Comparison of ENCODE assay signal across 19 cellular contexts in the genomic region with DNA sequence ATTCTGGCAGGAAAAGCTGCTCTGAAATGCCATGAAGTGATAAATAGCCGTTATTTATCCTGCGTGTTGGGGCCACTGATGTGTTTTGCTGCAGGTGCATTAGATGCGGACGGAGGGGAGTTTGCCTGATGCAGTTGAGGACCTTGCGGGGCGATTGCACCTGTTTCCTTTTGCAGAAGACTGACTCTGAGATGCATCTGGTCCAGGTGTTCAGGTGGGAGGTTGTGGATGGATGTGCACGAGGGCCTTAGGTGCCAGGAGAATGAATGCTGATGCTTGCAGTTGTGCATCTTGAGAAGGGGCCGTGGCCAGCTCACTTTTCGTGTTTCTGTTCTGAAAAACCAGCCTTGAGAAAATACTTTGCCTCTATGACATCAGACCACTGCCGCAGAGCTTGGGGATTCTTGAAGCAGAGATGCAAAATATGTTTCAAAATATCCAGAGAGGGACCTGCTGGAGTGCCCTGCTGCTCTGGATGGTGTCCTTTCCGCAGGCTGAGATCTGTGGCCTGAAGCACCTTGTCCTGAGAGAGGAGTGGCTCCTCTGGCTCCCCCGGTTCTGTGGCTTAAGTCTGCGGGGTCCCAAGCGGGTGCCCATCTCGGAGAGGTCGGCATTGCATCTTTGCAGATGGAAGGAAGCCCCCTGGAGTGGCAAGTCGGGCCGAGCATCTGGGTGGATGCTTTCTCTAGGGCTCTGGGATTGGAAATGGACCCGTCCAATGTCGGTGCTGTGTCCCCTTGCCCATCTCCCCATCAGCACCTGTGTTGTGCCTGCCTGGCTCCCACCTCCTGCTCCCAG.
DNase-seq lines count a peak whose midpoint lies in the region; ATAC-seq and TF ChIP-seq lines count a peak whose summit lies in the region.
"Had no signal": no experiment of that assay in that cellular context is flagged by ENCODE, and none has a peak within 500 bp of the region (broad histone marks: within the 10 kb centered on the region; RNA-seq: fewer than 3 reads in every experiment).

No MANE protein-coding gene starts in this region.

- no peaks in the 10 kb centered on the region for H3K36me3 ChIP-seq in OCI-LY7 (ENCODE audit: insufficient read depth, low read length)
- no peaks in the 10 kb centered on the region for H3K36me3 ChIP-seq in spleen

- H3K4me3 ChIP-seq in OCI-LY7 (ENCODE audit: low read depth, low read length, poor library complexity, severe bottlenecking) = no peak overlapping the region
- H3K4me3 ChIP-seq in spleen = no peak overlapping the region

- H3K27ac ChIP-seq in OCI-LY7 (ENCODE audit: low read depth, low read length, poor library complexity, severe bottlenecking) (peak overlapping the region; percentile 15), spleen (no peak overlapping the region)
- H3K27ac ChIP-seq: C4-2B, RWPE1 had no signal

- no peak for ATAC-seq in activated CD8-positive, alpha-beta memory T cell treated with anti-CD3 and anti-CD28 coated beads, Interleukin-2, amount 10 ng/mL, durations not matched to agents 7 days and 5 days
- no peak for ATAC-seq in left lobe of liver

- H3K36me3 Mint-ChIP-seq in activated CD8-positive, alpha-beta memory T cell treated with anti-CD3 and anti-CD28 coated beads, Interleukin-2, amount 10 ng/mL, durations not matched to agents 7 days and 5 days = no peaks in the 10 kb centered on the region
- no peaks in the 10 kb centered on the region for H3K36me3 Mint-ChIP-seq in activated T-helper 2 cell treated with anti-CD3 and anti-CD28 coated beads, Interferon-gamma antibody, Interleukin-2, Interleukin-4, amounts not matched to agents 10 μg/mL and 5 μg/mL and 100 μg/mL, durations not matched to agents 14 hours and 24 hours and 36 hours (ENCODE audit: low read depth)

- 82 to 91% (median 86%) methylated on average over 17 to 20 of the region's 20 CpGs for WGBS in spleen, 5 donors

- H3K4me1 ChIP-seq in OCI-LY7 (ENCODE audit: insufficient read depth, low read length, poor library complexity, severe bottlenecking) (peaks cover 16% of the 10 kb centered on the region), spleen (no peaks in the 10 kb centered on the region)

- H3K4me3 Mint-ChIP-seq in activated CD8-positive, alpha-beta memory T cell treated with anti-CD3 and anti-CD28 coated beads, Interleukin-2, amount 10 ng/mL, durations not matched to agents 7 days and 5 days = no peak overlapping the region
- H3K4me3 Mint-ChIP-seq in activated T-helper 2 cell treated with anti-CD3 and anti-CD28 coated beads, Interferon-gamma antibody, Interleukin-2, Interleukin-4, amounts not matched to agents 10 μg/mL and 5 μg/mL and 100 μg/mL, durations not matched to agents 14 hours and 24 hours and 36 hours (ENCODE audit: low read depth) = no peak overlapping the region
- H3K4me3 Mint-ChIP-seq: HFFc6 had no signal

- H2AFZ ChIP-seq in OCI-LY7 (ENCODE audit: low read length) = no peak overlapping the region

- H3K9me3 ChIP-seq in OCI-LY7 (ENCODE audit: low read length) = no peaks in the 10 kb centered on the region
- peaks cover 0 to 8% (median 1%) of the 10 kb centered on the region in 8 donors for H3K9me3 ChIP-seq in spleen

- H3K27me3 Mint-ChIP-seq in activated CD8-positive, alpha-beta memory T cell treated with anti-CD3 and anti-CD28 coated beads, Interleukin-2, amount 10 ng/mL, durations not matched to agents 7 days and 5 days = peaks cover 5% of the 10 kb centered on the region
- H3K27me3 Mint-ChIP-seq in activated T-helper 2 cell treated with anti-CD3 and anti-CD28 coated beads, Interferon-gamma antibody, Interleukin-2, Interleukin-4, amounts not matched to agents 10 μg/mL and 5 μg/mL and 100 μg/mL, durations not matched to agents 14 hours and 24 hours and 36 hours (ENCODE audit: low read depth) = no peaks in the 10 kb centered on the region

- POLR2A ChIA-PET in OCI-LY7 (lab: Charles Lee) = interaction anchor here (0.8 kb wide), 1 partner anchor 47 kb away, joined by 3 read pairs; no protein-coding TSS in a partner anchor

- H3K79me2 ChIP-seq in OCI-LY7 (ENCODE audit: insufficient read depth, low read depth, low read length) = no peaks in the 10 kb centered on the region

- no peaks in the 10 kb centered on the region for H4K20me1 ChIP-seq in OCI-LY7 (ENCODE audit: insufficient read depth, low read length)

- no peak for TF ChIP-seq CTCF in OCI-LY7 (conservative IDR thresholded peaks at IDR 0.05; ENCODE audit: low read length)
- TF ChIP-seq CTCF in spleen (IDR thresholded peaks at IDR 0.05 in 8 of 11, conservative IDR thresholded peaks at IDR 0.05 in 3 of 11) = no peak

- BruUV-seq in OCI-LY7 (replicated peaks; lab: Mats Ljungman, UMichigan) = no TSS peak

- H3K9me3 Mint-ChIP-seq in activated CD8-positive, alpha-beta memory T cell treated with anti-CD3 and anti-CD28 coated beads, Interleukin-2, amount 10 ng/mL, durations not matched to agents 7 days and 5 days (ENCODE audit: low read depth) = peaks cover 3% of the 10 kb centered on the region
- no peaks in the 10 kb centered on the region for H3K9me3 Mint-ChIP-seq in activated T-helper 2 cell treated with anti-CD3 and anti-CD28 coated beads, Interferon-gamma antibody, Interleukin-2, Interleukin-4, amounts not matched to agents 10 μg/mL and 5 μg/mL and 100 μg/mL, durations not matched to agents 14 hours and 24 hours and 36 hours

- no peaks in the 10 kb centered on the region for H3K9me2 ChIP-seq in OCI-LY7 (ENCODE audit: insufficient read depth, low read length)

- no peak overlapping the region for H3K27ac Mint-ChIP-seq in activated CD8-positive, alpha-beta memory T cell treated with anti-CD3 and anti-CD28 coated beads, Interleukin-2, amount 10 ng/mL, durations not matched to agents 7 days and 5 days
- H3K27ac Mint-ChIP-seq in activated T-helper 2 cell treated with anti-CD3 and anti-CD28 coated beads, Interferon-gamma antibody, Interleukin-2, Interleukin-4, amounts not matched to agents 10 μg/mL and 5 μg/mL and 100 μg/mL, durations not matched to agents 14 hours and 24 hours and 36 hours = no peak overlapping the region
- H3K27ac Mint-ChIP-seq: HFFc6 had no signal

- peak overlapping the region; percentile 14; the same call in 1 of the 2 replicates for H3K4me2 ChIP-seq in OCI-LY7 (ENCODE audit: low read length)

- DNase-seq in OCI-LY7 (ENCODE audit: low spot score) (peak; percentile 71), left lobe of liver (ENCODE audit: low spot score) (peak; percentile 33), spleen (peak; percentile 53), DMS79 treated with DMSO at 0.1 percent for 48 hours (lab: John Stamatoyannopoulos, UW) (no peak), NCI-H2196 treated with DMSO at 0.1 percent for 48 hours (lab: John Stamatoyannopoulos, UW; ENCODE audit: unreplicated experiment) (no peak)
- peak; percentile 21 for DNase-seq in activated CD8-positive, alpha-beta memory T cell treated with anti-CD3 and anti-CD28 coated beads, Interleukin-2, amount 10 ng/mL, durations not matched to agents 7 days and 5 days
- no peak for DNase-seq in activated T-helper 2 cell treated with anti-CD3 and anti-CD28 coated beads, Interferon-gamma antibody, Interleukin-2, Interleukin-4, amounts not matched to agents 10 μg/mL and 5 μg/mL and 100 μg/mL, durations not matched to agents 14 hours and 24 hours and 36 hours (ENCODE audit: low spot score)
- DNase-seq: ACHN, AML-193, H7, HFFc6, KBM-7, NCI-H187, NCI-H2107, NCI-H2227 treated with DMSO at 0.1 percent for 48 hours, NCI-H510A treated with DMSO at 0.1 percent for 48 hours, NCI-H774 had no signal

- CTCF ChIA-PET in OCI-LY7 (lab: Charles Lee; ENCODE audit: unreplicated experiment) = no interaction called here
- CTCF ChIA-PET in activated CD8-positive, alpha-beta memory T cell treated with anti-CD3 and anti-CD28 coated beads, Interleukin-2, amount 10 ng/mL, durations not matched to agents 7 days and 5 days (lab: Charles Lee) = no interaction called here

- no peak for TF ChIP-seq POLR2A in spleen (IDR thresholded peaks at IDR 0.05)

- H3K4me1 Mint-ChIP-seq in activated CD8-positive, alpha-beta memory T cell treated with anti-CD3 and anti-CD28 coated beads, Interleukin-2, amount 10 ng/mL, durations not matched to agents 7 days and 5 days = no peaks in the 10 kb centered on the region
- no peaks in the 10 kb centered on the region for H3K4me1 Mint-ChIP-seq in activated T-helper 2 cell treated with anti-CD3 and anti-CD28 coated beads, Interferon-gamma antibody, Interleukin-2, Interleukin-4, amounts not matched to agents 10 μg/mL and 5 μg/mL and 100 μg/mL, durations not matched to agents 14 hours and 24 hours and 36 hours (ENCODE audit: low read depth)

- no peaks in the 10 kb centered on the region for H3K27me3 ChIP-seq in spleen (replicated peaks in 1 of 7)

- intact Hi-C loops in OCI-LY7 (cut with micrococcal nuclease; ENCODE audit: unreplicated experiment) (loop anchor here (1.0 to 5.0 kb wide), 2 partner anchors 203 to 279 kb away; no protein-coding TSS in a partner anchor), spleen (cut with DNase I; ENCODE audit: low total_unique reads) (no loop called here)
- intact Hi-C loops in activated T-helper 2 cell treated with anti-CD3 and anti-CD28 coated beads, Interferon-gamma antibody, Interleukin-2, Interleukin-4, amounts not matched to agents 10 μg/mL and 5 μg/mL and 100 μg/mL, durations not matched to agents 14 hours and 24 hours and 36 hours (cut with micrococcal nuclease) = no loop called here

Comparison
In these comparisons a context has a peak if more than half of its experiments do, and no peak if none do; other contexts are left out.
1. DNase-seq: peak in OCI-LY7 (single experiment), activated CD8-positive, alpha-beta memory T cell treated with anti-CD3 and anti-CD28 coated beads, Interleukin-2, amount 10 ng/mL, durations not matched to agents 7 days and 5 days (single experiment), left lobe of liver (single experiment) and spleen (single experiment); none in DMS79 treated with DMSO at 0.1 percent for 48 hours (single experiment), NCI-H2196 treated with DMSO at 0.1 percent for 48 hours (single experiment) and activated T-helper 2 cell treated with anti-CD3 and anti-CD28 coated beads, Interferon-gamma antibody, Interleukin-2, Interleukin-4, amounts not matched to agents 10 μg/mL and 5 μg/mL and 100 μg/mL, durations not matched to agents 14 hours and 24 hours and 36 hours (single experiment).